1 cellular context compared by ENCODE assay signal in the genomic region with DNA sequence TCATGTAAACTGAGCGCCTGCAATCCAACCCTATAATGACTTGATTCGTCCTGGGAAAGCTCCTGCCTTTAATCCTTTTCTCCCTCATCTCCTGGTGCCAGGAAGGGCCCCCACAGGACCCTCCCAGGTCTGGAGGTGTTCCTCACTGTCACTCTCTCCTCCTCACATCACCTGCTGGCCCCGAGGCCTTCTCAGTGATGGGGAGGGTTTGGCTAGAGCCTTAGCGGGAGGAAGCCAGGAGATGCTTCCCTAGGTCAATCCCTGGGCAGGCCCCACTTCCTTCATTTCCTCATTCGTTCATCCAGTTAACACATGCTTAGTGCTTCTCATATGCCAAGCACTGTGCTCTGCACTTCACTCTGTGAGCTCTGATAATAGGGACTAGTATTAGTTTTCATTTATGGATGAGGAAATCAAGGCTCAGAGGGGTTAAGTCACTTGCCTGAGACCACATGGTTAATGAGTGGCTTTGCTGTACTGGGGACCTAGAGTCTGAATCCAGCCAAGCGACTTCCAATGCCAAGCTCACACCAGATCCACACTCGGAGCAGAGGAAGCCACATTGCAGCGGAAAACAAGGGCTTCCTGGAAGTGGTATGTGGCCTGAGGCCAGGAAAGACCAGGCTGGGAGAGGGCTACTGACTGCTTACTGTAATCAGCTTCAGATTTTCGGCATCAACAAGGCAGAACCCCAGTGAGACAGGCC.
TF ChIP-seq lines count a peak whose summit lies in the region.

No MANE protein-coding gene starts in this region.

TF ChIP-seq in HepG2, 621 proteins besides CTCF, POLR2A, EP300 and RAD21 (continued from another document):
- TF ChIP-seq, protein P1, sequence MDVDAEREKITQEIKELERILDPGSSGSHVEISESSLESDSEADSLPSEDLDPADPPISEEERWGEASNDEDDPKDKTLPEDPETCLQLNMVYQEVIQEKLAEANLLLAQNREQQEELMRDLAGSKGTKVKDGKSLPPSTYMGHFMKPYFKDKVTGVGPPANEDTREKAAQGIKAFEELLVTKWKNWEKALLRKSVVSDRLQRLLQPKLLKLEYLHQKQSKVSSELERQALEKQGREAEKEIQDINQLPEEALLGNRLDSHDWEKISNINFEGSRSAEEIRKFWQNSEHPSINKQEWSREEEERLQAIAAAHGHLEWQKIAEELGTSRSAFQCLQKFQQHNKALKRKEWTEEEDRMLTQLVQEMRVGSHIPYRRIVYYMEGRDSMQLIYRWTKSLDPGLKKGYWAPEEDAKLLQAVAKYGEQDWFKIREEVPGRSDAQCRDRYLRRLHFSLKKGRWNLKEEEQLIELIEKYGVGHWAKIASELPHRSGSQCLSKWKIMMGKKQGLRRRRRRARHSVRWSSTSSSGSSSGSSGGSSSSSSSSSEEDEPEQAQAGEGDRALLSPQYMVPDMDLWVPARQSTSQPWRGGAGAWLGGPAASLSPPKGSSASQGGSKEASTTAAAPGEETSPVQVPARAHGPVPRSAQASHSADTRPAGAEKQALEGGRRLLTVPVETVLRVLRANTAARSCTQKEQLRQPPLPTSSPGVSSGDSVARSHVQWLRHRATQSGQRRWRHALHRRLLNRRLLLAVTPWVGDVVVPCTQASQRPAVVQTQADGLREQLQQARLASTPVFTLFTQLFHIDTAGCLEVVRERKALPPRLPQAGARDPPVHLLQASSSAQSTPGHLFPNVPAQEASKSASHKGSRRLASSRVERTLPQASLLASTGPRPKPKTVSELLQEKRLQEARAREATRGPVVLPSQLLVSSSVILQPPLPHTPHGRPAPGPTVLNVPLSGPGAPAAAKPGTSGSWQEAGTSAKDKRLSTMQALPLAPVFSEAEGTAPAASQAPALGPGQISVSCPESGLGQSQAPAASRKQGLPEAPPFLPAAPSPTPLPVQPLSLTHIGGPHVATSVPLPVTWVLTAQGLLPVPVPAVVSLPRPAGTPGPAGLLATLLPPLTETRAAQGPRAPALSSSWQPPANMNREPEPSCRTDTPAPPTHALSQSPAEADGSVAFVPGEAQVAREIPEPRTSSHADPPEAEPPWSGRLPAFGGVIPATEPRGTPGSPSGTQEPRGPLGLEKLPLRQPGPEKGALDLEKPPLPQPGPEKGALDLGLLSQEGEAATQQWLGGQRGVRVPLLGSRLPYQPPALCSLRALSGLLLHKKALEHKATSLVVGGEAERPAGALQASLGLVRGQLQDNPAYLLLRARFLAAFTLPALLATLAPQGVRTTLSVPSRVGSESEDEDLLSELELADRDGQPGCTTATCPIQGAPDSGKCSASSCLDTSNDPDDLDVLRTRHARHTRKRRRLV (CRISPR knock-in tag; IDR thresholded peaks at IDR 0.05): no peak
- TF ChIP-seq, protein P2, sequence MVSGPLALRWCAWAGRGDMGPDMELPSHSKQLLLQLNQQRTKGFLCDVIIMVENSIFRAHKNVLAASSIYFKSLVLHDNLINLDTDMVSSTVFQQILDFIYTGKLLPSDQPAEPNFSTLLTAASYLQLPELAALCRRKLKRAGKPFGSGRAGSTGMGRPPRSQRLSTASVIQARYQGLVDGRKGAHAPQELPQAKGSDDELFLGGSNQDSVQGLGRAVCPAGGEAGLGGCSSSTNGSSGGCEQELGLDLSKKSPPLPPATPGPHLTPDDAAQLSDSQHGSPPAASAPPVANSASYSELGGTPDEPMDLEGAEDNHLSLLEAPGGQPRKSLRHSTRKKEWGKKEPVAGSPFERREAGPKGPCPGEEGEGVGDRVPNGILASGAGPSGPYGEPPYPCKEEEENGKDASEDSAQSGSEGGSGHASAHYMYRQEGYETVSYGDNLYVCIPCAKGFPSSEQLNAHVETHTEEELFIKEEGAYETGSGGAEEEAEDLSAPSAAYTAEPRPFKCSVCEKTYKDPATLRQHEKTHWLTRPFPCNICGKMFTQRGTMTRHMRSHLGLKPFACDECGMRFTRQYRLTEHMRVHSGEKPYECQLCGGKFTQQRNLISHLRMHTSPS (CRISPR knock-in tag; IDR thresholded peaks at IDR 0.05; ENCODE audit: low read depth): no peak
- no peak for TF ChIP-seq YEATS2 (CRISPR knock-in tag; IDR thresholded peaks at IDR 0.05; ENCODE audit: borderline replicate concordance)
- no peak for TF ChIP-seq LCORL (IDR thresholded peaks at IDR 0.05)
- no peak for TF ChIP-seq LCORL (CRISPR knock-in tag; IDR thresholded peaks at IDR 0.05)
- TF ChIP-seq, protein P3, sequence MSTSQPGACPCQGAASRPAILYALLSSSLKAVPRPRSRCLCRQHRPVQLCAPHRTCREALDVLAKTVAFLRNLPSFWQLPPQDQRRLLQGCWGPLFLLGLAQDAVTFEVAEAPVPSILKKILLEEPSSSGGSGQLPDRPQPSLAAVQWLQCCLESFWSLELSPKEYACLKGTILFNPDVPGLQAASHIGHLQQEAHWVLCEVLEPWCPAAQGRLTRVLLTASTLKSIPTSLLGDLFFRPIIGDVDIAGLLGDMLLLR (CRISPR knock-in tag; IDR thresholded peaks at IDR 0.05): no peak
